ENCODE assay signal across 23 cellular contexts in the genomic region with DNA sequence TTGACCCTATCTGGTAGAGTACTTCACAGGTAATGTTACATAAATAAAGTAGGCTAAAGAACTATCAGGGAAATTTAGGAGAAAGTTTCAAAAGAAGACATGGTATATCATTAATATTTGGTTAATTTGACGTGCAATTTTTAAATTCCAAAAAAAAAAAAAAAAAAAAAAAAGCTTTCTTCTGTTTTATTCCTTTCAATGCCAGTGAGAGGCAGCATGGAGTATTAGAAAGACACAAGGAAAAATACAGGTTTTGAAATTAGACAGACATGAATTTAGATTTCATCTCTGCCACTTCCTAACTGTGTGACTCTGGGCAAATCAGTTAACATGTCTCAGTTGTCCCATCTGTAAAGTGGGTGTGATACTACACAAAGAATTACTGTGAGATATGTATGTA.
"Had no signal": no experiment of that assay in that cellular context is flagged by ENCODE, and none has a peak within 500 bp of the region (broad histone marks: within the 10 kb centered on the region; RNA-seq: fewer than 3 reads in every experiment).

No MANE protein-coding gene starts in this region.

- H3K9me3 Mint-ChIP-seq: activated B cell treated with CpG ODN at 0.5 μM for 24 hours; activated CD8-positive, alpha-beta T cell treated with anti-CD3 and anti-CD28 coated beads for 36 hours; activated naive CD4-positive, alpha-beta T cell treated with anti-CD3 and anti-CD28 coated beads, Interleukin-2, amount 50 U/mL, for 24 hours; naive thymus-derived CD8-positive, alpha-beta T cell had no signal

- H3K27me3 Mint-ChIP-seq: activated B cell treated with CpG ODN at 0.5 μM for 24 hours; activated CD8-positive, alpha-beta T cell treated with anti-CD3 and anti-CD28 coated beads for 36 hours; activated naive CD4-positive, alpha-beta T cell treated with anti-CD3 and anti-CD28 coated beads, Interleukin-2, amount 50 U/mL, for 24 hours had no signal

- DNase-seq: activated B cell treated with CpG ODN at 0.5 μM for 24 hours; activated CD4-positive, alpha-beta T cell treated with anti-CD3 and anti-CD28 coated beads for 48 hours; activated CD8-positive, alpha-beta T cell treated with anti-CD3 and anti-CD28 coated beads for 36 hours; activated effector memory CD4-positive, alpha-beta T cell treated with anti-CD3 and anti-CD28 coated beads, Interleukin-2, amount 50 U/mL, for 16 hours; activated T-cell treated with anti-CD3 and anti-CD28 coated beads, Interleukin-2, amount 50 U/mL, for 48 hours; amygdala; body of pancreas; caudate nucleus; cortex of kidney; effector CD4-positive, alpha-beta T cell; heart left ventricle; mucosa of descending colon; naive thymus-derived CD8-positive, alpha-beta T cell; right cardiac atrium; stimulated activated CD4-positive, alpha-beta T cell treated with anti-CD3 and anti-CD28 coated beads, Interleukin-4, amount 100 ng/mL, for 4 hours; stimulated activated CD8-positive, alpha-beta memory T cell treated with anti-CD3 and anti-CD28 coated beads, Interleukin-4, amount 100 ng/mL, for 48 hours; stimulated activated naive CD4-positive, alpha-beta T cell treated with Interleukin-2 at 50 U/mL for 16 hours; substantia nigra; uterus had no signal

- H3K36me3 Mint-ChIP-seq: activated naive CD4-positive, alpha-beta T cell treated with anti-CD3 and anti-CD28 coated beads, Interleukin-2, amount 50 U/mL, for 24 hours; naive thymus-derived CD8-positive, alpha-beta T cell had no signal

- H3K27ac Mint-ChIP-seq: activated B cell treated with CpG ODN at 0.5 μM for 24 hours; activated CD8-positive, alpha-beta T cell treated with anti-CD3 and anti-CD28 coated beads for 36 hours; activated naive CD4-positive, alpha-beta T cell treated with anti-CD3 and anti-CD28 coated beads, Interleukin-2, amount 50 U/mL, for 24 hours; naive thymus-derived CD8-positive, alpha-beta T cell had no signal

- H3K4me1 Mint-ChIP-seq: activated B cell treated with CpG ODN at 0.5 μM for 24 hours; activated naive CD4-positive, alpha-beta T cell treated with anti-CD3 and anti-CD28 coated beads, Interleukin-2, amount 50 U/mL, for 24 hours; naive thymus-derived CD8-positive, alpha-beta T cell had no signal

- ATAC-seq: activated CD8-positive, alpha-beta T cell treated with anti-CD3 and anti-CD28 coated beads for 36 hours; body of pancreas; heart left ventricle; left lobe of liver; mucosa of descending colon; naive thymus-derived CD8-positive, alpha-beta T cell; right cardiac atrium had no signal

- H3K4me3 ChIP-seq: body of pancreas, heart left ventricle, mucosa of descending colon, smooth muscle cell, tibial nerve, uterus had no signal

- H3K4me3 Mint-ChIP-seq: activated B cell treated with CpG ODN at 0.5 μM for 24 hours; activated CD8-positive, alpha-beta T cell treated with anti-CD3 and anti-CD28 coated beads for 36 hours; activated naive CD4-positive, alpha-beta T cell treated with anti-CD3 and anti-CD28 coated beads, Interleukin-2, amount 50 U/mL, for 24 hours; naive thymus-derived CD8-positive, alpha-beta T cell had no signal
